ENCODE assay signal across 14 cellular contexts in genomic region chr11:74980627-74981026, GRCh38.
"Had no signal": no experiment of that assay in that cellular context is flagged by ENCODE, and none has a peak within 500 bp of the region (broad histone marks: within the 10 kb centered on the region; RNA-seq: fewer than 3 reads in every experiment).

No MANE protein-coding gene starts in this region.

- H3K27ac ChIP-seq: body of pancreas, neutrophil, stomach had no signal

- H3K4me3 ChIP-seq: body of pancreas, stomach had no signal

- DNase-seq: activated B cell treated with CpG ODN at 0.5 μM for 24 hours; activated CD4-positive, alpha-beta T cell treated with anti-CD3 and anti-CD28 coated beads, Interleukin-2, amount 10 ng/mL, durations not matched to agents 24 days and 14 days; activated CD8-positive, alpha-beta memory T cell treated with anti-CD3 and anti-CD28 coated beads for 24 hours; activated effector memory CD4-positive, alpha-beta T cell treated with Interleukin-2 at 50 U/mL for 16 hours; amniotic stem cell; body of pancreas; effector memory CD8-positive, alpha-beta T cell; hippocampal formation; naive thymus-derived CD8-positive, alpha-beta T cell; retina; stimulated activated CD4-positive, alpha-beta T cell treated with anti-CD3 and anti-CD28 coated beads, Interleukin-4, amount 100 ng/mL, for 24 hours; stomach had no signal

- H3K9me3 ChIP-seq: body of pancreas, neutrophil, stomach had no signal

- ATAC-seq: activated naive CD4-positive, alpha-beta T cell treated with anti-CD3 and anti-CD28 coated beads, Interleukin-2, amount 50 U/mL, for 72 hours; body of pancreas; effector memory CD8-positive, alpha-beta T cell; naive thymus-derived CD8-positive, alpha-beta T cell had no signal

- H3K4me1 ChIP-seq: body of pancreas had no signal
